10 cellular contexts compared by ENCODE assay signal in the genomic region with DNA sequence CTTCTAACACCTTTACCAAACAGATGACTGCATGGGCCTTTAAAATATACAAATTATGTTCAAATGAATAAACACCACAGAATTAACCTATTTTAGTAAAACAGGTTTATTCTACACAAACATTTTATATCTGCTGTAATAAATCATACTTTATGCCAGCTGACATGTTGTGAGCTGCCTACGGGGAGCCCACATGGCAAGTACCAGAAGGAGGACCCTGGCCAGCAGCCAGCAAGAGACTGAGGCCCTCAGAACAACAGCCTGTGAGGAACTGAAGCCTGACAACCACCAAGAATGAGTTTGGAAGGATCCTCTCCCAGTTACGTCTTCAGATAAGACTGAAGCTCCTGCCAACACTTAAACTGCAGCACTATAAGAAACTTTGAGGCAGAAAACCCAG.
DNase-seq lines count a peak whose midpoint lies in the region; ATAC-seq and TF ChIP-seq lines count a peak whose summit lies in the region.
"Had no signal": no experiment of that assay in that cellular context is flagged by ENCODE, and none has a peak within 500 bp of the region (broad histone marks: within the 10 kb centered on the region; RNA-seq: fewer than 3 reads in every experiment).

No MANE protein-coding gene starts in this region.

- ATAC-seq in body of pancreas (no peak), lower lobe of right lung (no peak), HG03139 (IDR thresholded peaks at IDR 0.05; ENCODE audit: unreplicated experiment) (no peak), HG03469 (IDR thresholded peaks at IDR 0.05; ENCODE audit: unreplicated experiment) (no peak), HG03095 (IDR thresholded peaks at IDR 0.05; ENCODE audit: unreplicated experiment) (no peak)

- 16 to 32% methylated on average over 2 of the region's 2 CpGs for WGBS in body of pancreas, 2 donors

- no peaks in the 10 kb centered on the region for H3K9me3 ChIP-seq in body of pancreas
- no peaks in the 10 kb centered on the region for H3K9me3 ChIP-seq in lower lobe of right lung
- H3K9me3 ChIP-seq: SJSA1 had no signal

- intact Hi-C loops in body of pancreas (cut with DNase I) (no loop called here), lower lobe of right lung (cut with DNase I) (no loop called here)

- peak; percentile 8 for DNase-seq in AG20443 (ENCODE audit: low spot score)
- DNase-seq in NCI-H2029 (lab: John Stamatoyannopoulos, UW), result peak; percentile 26
- DNase-seq in body of pancreas, result peak in 3 of 4 donors; percentile 37 to 56 (median 40)
- peak; percentile 51 for DNase-seq in lower lobe of right lung
- no peak for DNase-seq in ACHN
- DNase-seq: occipital lobe had no signal

- in situ Hi-C loops in ACHN (cut with HindIII; ENCODE audit: low pct_ligation_motif_present, low pct_unique_long_range_greater_than_20kb, low sequenced_read_pairs), result no loop called here

- H3K36me3 ChIP-seq in body of pancreas (replicated peaks in 1 of 2; ENCODE audit: insufficient read depth in 1 of 2, low read depth in 2 of 2) (no peaks in the 10 kb centered on the region), lower lobe of right lung (no peaks in the 10 kb centered on the region)
- H3K36me3 ChIP-seq: SJSA1 had no signal

- H3K4me1 ChIP-seq in body of pancreas (peaks cover 5% of the 10 kb centered on the region), lower lobe of right lung (peaks cover 9% of the 10 kb centered on the region)

- H3K4me3 ChIP-seq in body of pancreas (no peak overlapping the region), lower lobe of right lung (no peak overlapping the region)
- H3K4me3 ChIP-seq: SJSA1 had no signal

- no peak for TF ChIP-seq POLR2A in body of pancreas (IDR thresholded peaks at IDR 0.05)

- H3K27ac ChIP-seq in body of pancreas (no peak overlapping the region), lower lobe of right lung (no peak overlapping the region)
- H3K27ac ChIP-seq: SJSA1 had no signal

- no peak for TF ChIP-seq CTCF in body of pancreas (IDR thresholded peaks at IDR 0.05)
- no peak for TF ChIP-seq CTCF in lower lobe of right lung (IDR thresholded peaks at IDR 0.05)

- H3K27me3 ChIP-seq in body of pancreas (no peaks in the 10 kb centered on the region), lower lobe of right lung (ENCODE audit: low read depth) (no peaks in the 10 kb centered on the region)
- H3K27me3 ChIP-seq: SJSA1 had no signal
